8 cellular contexts compared by ENCODE assay signal in genomic region chr3:12954891-12955650, GRCh38.
A peak's percentile ranks its signal among the peaks of the same experiment; 100 is the strongest.
DNase-seq lines count a peak whose midpoint lies in the region; ATAC-seq and TF ChIP-seq lines count a peak whose summit lies in the region.

No MANE protein-coding gene starts in this region.

- H3K4me1 ChIP-seq in heart right ventricle, result peaks cover 57 to 97% (median 92%) of the 10 kb centered on the region in 9 donors

- peak overlapping the region; percentile 76 for H3K27ac Mint-ChIP-seq in activated naive CD4-positive, alpha-beta T cell treated with anti-CD3 and anti-CD28 coated beads, Interleukin-2, amount 50 U/mL, for 24 hours

- POLR2A ChIA-PET in GM10248 (lab: Yijun Ruan, JAX), result no interaction called here

- 29 to 33% methylated on average over 14 of the region's 14 CpGs for WGBS in heart right ventricle, 2 donors

- intact Hi-C loops in heart right ventricle (cut with DNase I), result no loop called here

- peak; percentile 72 to 90 (median 86) for ATAC-seq in heart right ventricle

- no peak overlapping the region for H3K4me3 Mint-ChIP-seq in activated naive CD4-positive, alpha-beta T cell treated with anti-CD3 and anti-CD28 coated beads, Interleukin-2, amount 50 U/mL, for 24 hours

- no peaks in the 10 kb centered on the region for H3K9me3 Mint-ChIP-seq in activated naive CD4-positive, alpha-beta T cell treated with anti-CD3 and anti-CD28 coated beads, Interleukin-2, amount 50 U/mL, for 24 hours

- no peaks in the 10 kb centered on the region for H3K9me3 ChIP-seq in heart right ventricle

- H3K36me3 ChIP-seq in heart right ventricle, result peaks cover 0 to 18% (median 0%) of the 10 kb centered on the region in 9 donors

- TF ChIP-seq CTCF in heart right ventricle (IDR thresholded peaks at IDR 0.05), result peak in 5 of 9 donors; percentile 25 to 60 (median 54)
- TF ChIP-seq CTCF in GM10248 (IDR thresholded peaks at IDR 0.05; ENCODE audit: control extremely low read depth, extremely low read depth, low read depth, missing control alignments), result no peak

- H3K27me3 Mint-ChIP-seq in activated naive CD4-positive, alpha-beta T cell treated with anti-CD3 and anti-CD28 coated beads, Interleukin-2, amount 50 U/mL, for 24 hours, result no peaks in the 10 kb centered on the region

- no peaks in the 10 kb centered on the region for H3K36me3 Mint-ChIP-seq in activated naive CD4-positive, alpha-beta T cell treated with anti-CD3 and anti-CD28 coated beads, Interleukin-2, amount 50 U/mL, for 24 hours

- no peaks in the 10 kb centered on the region for H3K27me3 ChIP-seq in heart right ventricle

- H3K27ac ChIP-seq in heart right ventricle (peak overlapping the region; percentile 22 to 93 (median 72)), skin epidermis (peak overlapping the region in 15 of 21 experiments; percentile 2 to 69 (median 36))

- peaks cover 73% of the 10 kb centered on the region for H3K4me1 Mint-ChIP-seq in activated naive CD4-positive, alpha-beta T cell treated with anti-CD3 and anti-CD28 coated beads, Interleukin-2, amount 50 U/mL, for 24 hours

- H3K4me3 ChIP-seq in heart right ventricle (no peak overlapping the region), skin epidermis (no peak overlapping the region)

- peak; percentile 16 for DNase-seq in NCI-H2196 (lab: John Stamatoyannopoulos, UW; ENCODE audit: unreplicated experiment)
- DNase-seq in NCI-H2196 treated with DMSO at 0.1 percent for 48 hours (lab: John Stamatoyannopoulos, UW; ENCODE audit: unreplicated experiment), result no peak
- DNase-seq in HT-29 (ENCODE audit: low spot score), result peak; percentile 41
- DNase-seq in heart right ventricle, result peak; percentile 82 to 88
- DNase-seq in GM10248 (ENCODE audit: extremely low spot score), result no peak
- no peak for DNase-seq in NCI-H1048 (lab: John Stamatoyannopoulos, UW)

- CTCF ChIA-PET in GM10248 (lab: Yijun Ruan, JAX), result interaction anchor here (0.8 to 1.1 kb wide), 2 partner anchors 15 to 40 kb away, joined by 3 read pairs; no protein-coding TSS in a partner anchor

Comparison
In these comparisons a context has a peak if more than half of its experiments do, and no peak if none do; other contexts are left out.
1. DNase-seq: peak in NCI-H2196 (single experiment), HT-29 (single experiment) and heart right ventricle (2 of 2); none in NCI-H2196 treated with DMSO at 0.1 percent for 48 hours (single experiment), GM10248 (single experiment) and NCI-H1048 (single experiment).